ENCODE assay signal across 20 cellular contexts in genomic region chr21:46220275-46220810, GRCh38. TPM values are rescaled to one million over a fixed set of nuclear protein-coding genes. Genes with fewer than 3 reads are reported as not detected.
A peak's percentile ranks its signal among the peaks of the same experiment; 100 is the strongest.
DNase-seq lines count a peak whose midpoint lies in the region; ATAC-seq and TF ChIP-seq lines count a peak whose summit lies in the region.
"Had no signal": no experiment of that assay in that cellular context is flagged by ENCODE, and none has a peak within 500 bp of the region (broad histone marks: within the 10 kb centered on the region; RNA-seq: fewer than 3 reads in every experiment).

No MANE protein-coding gene starts in this region.

- H3K36me3 Mint-ChIP-seq in activated CD8-positive, alpha-beta memory T cell treated with anti-CD3 and anti-CD28 coated beads, Interleukin-2, amount 10 ng/mL, durations not matched to agents 7 days and 5 days: no peaks in the 10 kb centered on the region
- H3K36me3 Mint-ChIP-seq in CD4-positive, alpha-beta memory T cell: peaks cover 8 to 28% of the 10 kb centered on the region in 2 donors

- H4K8ac ChIP-seq in neuronal stem cell (ENCODE audit: low read depth, low read length): no peak overlapping the region

- no peaks in the 10 kb centered on the region for H3K9me3 Mint-ChIP-seq in activated CD8-positive, alpha-beta memory T cell treated with anti-CD3 and anti-CD28 coated beads, Interleukin-2, amount 10 ng/mL, durations not matched to agents 7 days and 5 days (ENCODE audit: low read depth)
- peaks cover 0 to 2% (median 0%) of the 10 kb centered on the region in 8 donors for H3K9me3 Mint-ChIP-seq in CD4-positive, alpha-beta memory T cell

- H2BK5ac ChIP-seq in neuronal stem cell (ENCODE audit: low read length): peak overlapping the region; percentile 33

- WGBS in neuronal stem cell (ENCODE audit: extremely low coverage in 2 of 2, insufficient read length in 2 of 2, insufficient replicate concordance in 1 of 2), 2 donors: no CpG with 5 or more reads among the region's 13 CpGs

- H3K36me3 ChIP-seq in neuronal stem cell (replicated peaks in 1 of 2; ENCODE audit: control insufficient read depth in 2 of 2, insufficient read depth in 2 of 2, low read length in 2 of 2) (peaks cover 52 to 84% of the 10 kb centered on the region in 2 donors), upper lobe of right lung (peaks cover 46% of the 10 kb centered on the region)
- H3K36me3 ChIP-seq in CD4-positive, alpha-beta memory T cell (ENCODE audit: insufficient read depth, low read length): peaks cover 6% of the 10 kb centered on the region

- H2BK12ac ChIP-seq in neuronal stem cell (ENCODE audit: low read length): no peak overlapping the region

- POLR2A ChIA-PET in CD4-positive, alpha-beta memory T cell (lab: Charles Lee; ENCODE audit: partially characterized antibody): no interaction called here

- H3K4me1 ChIP-seq in neuronal stem cell (ENCODE audit: control insufficient read depth in 2 of 2, insufficient read depth in 1 of 2, low read depth in 1 of 2, low read length in 2 of 2) (peaks cover 4 to 6% of the 10 kb centered on the region in 2 donors), upper lobe of right lung (no peaks in the 10 kb centered on the region)
- H3K4me1 ChIP-seq in CD4-positive, alpha-beta memory T cell (ENCODE audit: insufficient read depth, low read length): no peaks in the 10 kb centered on the region
- H3K4me1 ChIP-seq: A549, colonic mucosa had no signal

- H3K4me2 ChIP-seq in neuronal stem cell (ENCODE audit: insufficient read depth, low read length, poor library complexity, severe bottlenecking): no peak overlapping the region
- H3K4me2 ChIP-seq: A549 had no signal

- no peak overlapping the region for H2BK15ac ChIP-seq in neuronal stem cell (ENCODE audit: low read length)

- TF ChIP-seq CTCF in dorsolateral prefrontal cortex (IDR thresholded peaks at IDR 0.05 in 54 of 56, conservative IDR thresholded peaks at IDR 0.05 in 2 of 56; ENCODE audit: low read depth in 1 of 56, partially characterized antibody in 56 of 56): no peak
- no peak for TF ChIP-seq CTCF in upper lobe of right lung (IDR thresholded peaks at IDR 0.05)

- H3K4me3 ChIP-seq in dorsolateral prefrontal cortex: peak overlapping the region in 1 of 59 donors; percentile 3
- H3K4me3 ChIP-seq in neuronal stem cell (ENCODE audit: low read length in 2 of 2): no peak overlapping the region
- no peak overlapping the region for H3K4me3 ChIP-seq in upper lobe of right lung
- H3K4me3 ChIP-seq in CD4-positive, alpha-beta memory T cell (ENCODE audit: low read length in 2 of 2): no peak overlapping the region
- H3K4me3 ChIP-seq: A549, body of pancreas, colonic mucosa, gastrocnemius medialis, GM23248, MG63, stomach had no signal

- H3K27me3 ChIP-seq in dorsolateral prefrontal cortex: no peaks in the 10 kb centered on the region
- H3K27me3 ChIP-seq in neuronal stem cell (ENCODE audit: control insufficient read depth in 3 of 3, insufficient read depth in 3 of 3, low read depth in 1 of 3, low read length in 3 of 3): no peaks in the 10 kb centered on the region
- H3K27me3 ChIP-seq in upper lobe of right lung: no peaks in the 10 kb centered on the region
- H3K27me3 ChIP-seq in CD4-positive, alpha-beta memory T cell (ENCODE audit: insufficient read depth, low read length): no peaks in the 10 kb centered on the region
- H3K27me3 ChIP-seq: body of pancreas, colonic mucosa, gastrocnemius medialis, MG63, stomach had no signal

- H3K4me1 Mint-ChIP-seq in activated CD8-positive, alpha-beta memory T cell treated with anti-CD3 and anti-CD28 coated beads, Interleukin-2, amount 10 ng/mL, durations not matched to agents 7 days and 5 days: no peaks in the 10 kb centered on the region
- H3K4me1 Mint-ChIP-seq in CD4-positive, alpha-beta memory T cell: peaks cover 0 to 5% (median 3%) of the 10 kb centered on the region in 4 donors

- H3K27ac ChIP-seq in dorsolateral prefrontal cortex (peak overlapping the region in 39 of 59 donors; percentile 8 to 82 (median 67)), neuronal stem cell (replicated peaks; ENCODE audit: low read length) (no peak overlapping the region), upper lobe of right lung (no peak overlapping the region)
- H3K27ac ChIP-seq in CD4-positive, alpha-beta memory T cell (ENCODE audit: low read depth, low read length): no peak overlapping the region
- H3K27ac ChIP-seq: A549, body of pancreas, colonic mucosa, GM23248, stomach had no signal

- peak overlapping the region; percentile 3 for H3K23ac ChIP-seq in neuronal stem cell (ENCODE audit: low read depth, low read length, poor library complexity)

- H3K9ac ChIP-seq in neuronal stem cell (ENCODE audit: low read depth, low read length, poor library complexity): peak overlapping the region; percentile 44
- H3K9ac ChIP-seq: GM23248 had no signal

- DNase-seq in activated CD8-positive, alpha-beta memory T cell treated with anti-CD3 and anti-CD28 coated beads, Interleukin-2, amount 10 ng/mL, durations not matched to agents 7 days and 5 days: peak; percentile 33
- no peak for DNase-seq in activated CD8-positive, alpha-beta memory T cell treated with anti-CD3 and anti-CD28 coated beads, Interleukin-2, amount 50 U/mL, for 4 hours
- DNase-seq in dorsolateral prefrontal cortex (peak in 1 of 10 donors; percentile 27), neuronal stem cell (ENCODE audit: low spot score) (no peak), upper lobe of right lung (no peak), A172 (ENCODE audit: low spot score) (no peak)
- no peak for DNase-seq in CD4-positive, alpha-beta memory T cell
- DNase-seq: activated CD4-positive, alpha-beta T cell treated with anti-CD3 and anti-CD28 coated beads, Interleukin-2, amount 50 U/mL, for 4 hours; activated CD4-positive, CD25-positive, alpha-beta regulatory T cell; activated gamma-delta T cell; colonic mucosa; GM23248; MG63; NCI-H748 treated with DMSO at 0.1 percent for 48 hours; stomach; T1000 had no signal

- H3K9me3 ChIP-seq in neuronal stem cell (replicated peaks in 1 of 2; ENCODE audit: control insufficient read depth in 2 of 2, insufficient read depth in 1 of 2, low read depth in 1 of 2, low read length in 2 of 2) (peaks cover 1 to 2% of the 10 kb centered on the region in 2 donors), upper lobe of right lung (no peaks in the 10 kb centered on the region)
- H3K9me3 ChIP-seq in CD4-positive, alpha-beta memory T cell (ENCODE audit: control insufficient read depth in 1 of 2, low read length in 2 of 2): no peaks in the 10 kb centered on the region
- H3K9me3 ChIP-seq: A549, body of pancreas, colonic mucosa, gastrocnemius medialis, MG63, stomach had no signal

- ATAC-seq in activated CD8-positive, alpha-beta memory T cell treated with anti-CD3 and anti-CD28 coated beads, Interleukin-2, amount 10 ng/mL, durations not matched to agents 7 days and 5 days: no peak
- peak; percentile 34 for ATAC-seq in upper lobe of right lung
- ATAC-seq in HG03457 (IDR thresholded peaks at IDR 0.05; ENCODE audit: unreplicated experiment): no peak
- ATAC-seq: A549, body of pancreas had no signal

- intact Hi-C loops in dorsolateral prefrontal cortex (cut with DNase I): loop anchor here in 1 of 2 donors (10.0 kb wide), 1 partner anchor 234 kb away; the partner anchor contains the start of gene DIP2A
- intact Hi-C loops in upper lobe of right lung (cut with DNase I): no loop called here
- intact Hi-C loops in CD4-positive, alpha-beta memory T cell (cut with micrococcal nuclease): no loop called here

- peak overlapping the region; percentile 41 for H3K18ac ChIP-seq in neuronal stem cell (ENCODE audit: low read length)

- no peaks in the 10 kb centered on the region for H3K27me3 Mint-ChIP-seq in activated CD8-positive, alpha-beta memory T cell treated with anti-CD3 and anti-CD28 coated beads, Interleukin-2, amount 10 ng/mL, durations not matched to agents 7 days and 5 days
- no peaks in the 10 kb centered on the region for H3K27me3 Mint-ChIP-seq in CD4-positive, alpha-beta memory T cell

- no peak overlapping the region for H2AFZ ChIP-seq in neuronal stem cell (ENCODE audit: low read length)
- H2AFZ ChIP-seq: GM23248 had no signal

- no peak overlapping the region for H3K27ac Mint-ChIP-seq in activated CD8-positive, alpha-beta memory T cell treated with anti-CD3 and anti-CD28 coated beads, Interleukin-2, amount 10 ng/mL, durations not matched to agents 7 days and 5 days
- H3K27ac Mint-ChIP-seq in CD4-positive, alpha-beta memory T cell: no peak overlapping the region

- no peak overlapping the region for H2AK5ac ChIP-seq in neuronal stem cell (ENCODE audit: low read depth, low read length)

- no peak overlapping the region for H3K14ac ChIP-seq in neuronal stem cell (ENCODE audit: low read length)

- H4K91ac ChIP-seq in neuronal stem cell (ENCODE audit: low read depth, low read length, poor library complexity): no peak overlapping the region

- CTCF ChIA-PET in activated CD8-positive, alpha-beta memory T cell treated with anti-CD3 and anti-CD28 coated beads, Interleukin-2, amount 10 ng/mL, durations not matched to agents 7 days and 5 days (lab: Charles Lee): no interaction called here
- CTCF ChIA-PET in CD4-positive, alpha-beta memory T cell (lab: Charles Lee; ENCODE audit: partially characterized antibody): no interaction called here

- no peak overlapping the region for H2BK120ac ChIP-seq in neuronal stem cell (ENCODE audit: low read depth, low read length)

- no peak overlapping the region for H3K4me3 Mint-ChIP-seq in activated CD8-positive, alpha-beta memory T cell treated with anti-CD3 and anti-CD28 coated beads, Interleukin-2, amount 10 ng/mL, durations not matched to agents 7 days and 5 days
- H3K4me3 Mint-ChIP-seq in CD4-positive, alpha-beta memory T cell: no peak overlapping the region

- H3K4ac ChIP-seq in neuronal stem cell (ENCODE audit: low read length): no peak overlapping the region

- peaks cover 24% of the 10 kb centered on the region for H3K79me1 ChIP-seq in neuronal stem cell (ENCODE audit: low read depth, low read length)

RNA-seq across cellular contexts. Expression of gene LSS, which starts 8.2 kb away (rescaled TPM):
- total RNA-seq in activated CD8-positive, alpha-beta memory T cell treated with anti-CD3 and anti-CD28 coated beads, Interleukin-2, amount 10 ng/mL, durations not matched to agents 7 days and 5 days: 10 to 100 TPM; 44.9 to 49.5 TPM
- total RNA-seq in dorsolateral prefrontal cortex (100 to 1,000 TPM in 93 of 120 experiments, 10 to 100 TPM in 27; 61.5 to 278 (median 121) TPM), upper lobe of right lung (108 TPM)
- 42.5 TPM for polyA plus RNA-seq in neuronal stem cell (2013, experiment 1 of 2)
- polyA plus RNA-seq in neuronal stem cell (2013, experiment 2 of 2): 42.2 TPM
- total RNA-seq in CD4-positive, alpha-beta memory T cell: 10 to 100 TPM; 53.2 to 54.5 TPM
- polyA plus RNA-seq in CD4-positive, alpha-beta memory T cell: 10 to 100 TPM; 15.3 to 16.9 TPM
- total RNA-seq in A172 (2014; rRNA removed; shearing (Covaris generic)): 76.0 and 95.1 TPM in 2 replicates

RNA-seq across cellular contexts. Expression of gene SPATC1L, which starts 36.1 kb away (rescaled TPM):
- 1 to 10 TPM; 4.2 to 4.8 TPM for total RNA-seq in activated CD8-positive, alpha-beta memory T cell treated with anti-CD3 and anti-CD28 coated beads, Interleukin-2, amount 10 ng/mL, durations not matched to agents 7 days and 5 days
- total RNA-seq in dorsolateral prefrontal cortex (10 to 100 TPM in 116 of 120 experiments, 1 to 10 TPM in 4; 4.3 to 38.8 (median 21.8) TPM), upper lobe of right lung (4.7 TPM)
- 38.2 TPM for polyA plus RNA-seq in neuronal stem cell (2013, experiment 1 of 2)
- 37.5 TPM for polyA plus RNA-seq in neuronal stem cell (2013, experiment 2 of 2)
- 1 to 10 TPM; 6.9 TPM for total RNA-seq in CD4-positive, alpha-beta memory T cell
- polyA plus RNA-seq in CD4-positive, alpha-beta memory T cell: 1 to 10 TPM; 6.0 to 6.4 TPM
- total RNA-seq in A172 (2014; rRNA removed; shearing (Covaris generic)): 13.9 and 16.0 TPM in 2 replicates

Comparison
In these comparisons a context has a peak if more than half of its experiments do, and no peak if none do; other contexts are left out.
1. H3K27ac ChIP-seq: peak in dorsolateral prefrontal cortex (39 of 59); none in neuronal stem cell (single experiment), upper lobe of right lung (single experiment) and CD4-positive, alpha-beta memory T cell (single experiment).